ENCODE assay signal across 3 cellular contexts in the genomic region with DNA sequence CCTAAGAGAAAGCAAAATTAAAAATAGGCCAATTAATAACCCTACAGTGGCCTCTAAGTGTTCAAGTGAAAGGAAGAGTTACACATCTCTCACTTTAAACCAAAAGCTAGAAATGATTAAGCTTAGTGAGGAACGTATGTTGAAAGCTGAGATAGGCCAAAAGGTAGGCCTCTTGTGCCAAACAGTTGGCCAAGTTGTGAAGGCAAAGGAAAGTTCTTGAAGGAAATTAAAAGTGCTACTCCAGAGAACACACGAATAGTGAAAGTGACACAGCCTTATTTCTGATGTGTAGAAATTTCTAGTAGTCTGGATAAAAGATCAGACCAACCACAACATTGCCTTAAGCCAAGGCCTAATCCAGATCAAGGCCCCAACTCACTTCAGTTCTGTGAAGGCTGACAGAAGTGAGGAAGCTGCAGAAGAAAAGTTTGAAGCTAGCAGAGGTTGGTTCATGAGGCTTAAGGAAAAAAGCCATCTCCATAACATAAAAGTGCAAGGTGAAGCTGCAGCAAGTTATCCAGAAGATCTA. TPM values are rescaled to one million over a fixed set of nuclear protein-coding genes. Genes with fewer than 3 reads are reported as not detected.
"Had no signal": no experiment of that assay in that cellular context is flagged by ENCODE, and none has a peak within 500 bp of the region (broad histone marks: within the 10 kb centered on the region; RNA-seq: fewer than 3 reads in every experiment).

No MANE protein-coding gene starts in this region.

RNA-seq across cellular contexts. Expression of a gene that starts 15.7 kb away (rescaled TPM):
- total RNA-seq: NCI-H460, PC-9, Right ventricle myocardium superior had no signal
